ENCODE assay signal across 1 cellular context in the genomic region with DNA sequence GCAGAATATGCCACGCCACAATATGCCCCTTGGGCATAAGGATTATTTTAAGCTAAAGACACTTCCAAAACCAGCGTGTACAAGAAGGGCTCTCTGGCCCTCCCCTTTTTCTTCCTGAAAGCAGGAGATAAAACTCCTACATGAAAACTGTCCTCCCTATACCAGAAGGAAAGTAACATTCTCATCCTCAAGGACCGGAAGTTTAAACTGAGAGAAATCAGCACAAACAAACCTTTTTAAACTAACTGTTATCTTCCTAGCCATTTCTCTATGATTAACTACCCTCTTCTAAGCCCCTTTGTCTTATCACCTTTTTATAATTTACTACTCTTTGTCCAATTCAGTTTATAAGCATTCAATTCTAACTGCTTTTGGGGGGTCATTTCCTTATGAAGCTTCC.
TF ChIP-seq lines count a peak whose summit lies in the region.

No MANE protein-coding gene starts in this region.

TF ChIP-seq in K562, 482 proteins besides CTCF, POLR2A, EP300 and RAD21 (continued from another document):
- no peak for TF ChIP-seq BCLAF1 (IDR thresholded peaks at IDR 0.05; ENCODE audit: borderline replicate concordance in 1 of 2, control insufficient read depth in 1 of 2, low read depth in 2 of 2, low read length in 1 of 2)
- TF ChIP-seq, protein P1, sequence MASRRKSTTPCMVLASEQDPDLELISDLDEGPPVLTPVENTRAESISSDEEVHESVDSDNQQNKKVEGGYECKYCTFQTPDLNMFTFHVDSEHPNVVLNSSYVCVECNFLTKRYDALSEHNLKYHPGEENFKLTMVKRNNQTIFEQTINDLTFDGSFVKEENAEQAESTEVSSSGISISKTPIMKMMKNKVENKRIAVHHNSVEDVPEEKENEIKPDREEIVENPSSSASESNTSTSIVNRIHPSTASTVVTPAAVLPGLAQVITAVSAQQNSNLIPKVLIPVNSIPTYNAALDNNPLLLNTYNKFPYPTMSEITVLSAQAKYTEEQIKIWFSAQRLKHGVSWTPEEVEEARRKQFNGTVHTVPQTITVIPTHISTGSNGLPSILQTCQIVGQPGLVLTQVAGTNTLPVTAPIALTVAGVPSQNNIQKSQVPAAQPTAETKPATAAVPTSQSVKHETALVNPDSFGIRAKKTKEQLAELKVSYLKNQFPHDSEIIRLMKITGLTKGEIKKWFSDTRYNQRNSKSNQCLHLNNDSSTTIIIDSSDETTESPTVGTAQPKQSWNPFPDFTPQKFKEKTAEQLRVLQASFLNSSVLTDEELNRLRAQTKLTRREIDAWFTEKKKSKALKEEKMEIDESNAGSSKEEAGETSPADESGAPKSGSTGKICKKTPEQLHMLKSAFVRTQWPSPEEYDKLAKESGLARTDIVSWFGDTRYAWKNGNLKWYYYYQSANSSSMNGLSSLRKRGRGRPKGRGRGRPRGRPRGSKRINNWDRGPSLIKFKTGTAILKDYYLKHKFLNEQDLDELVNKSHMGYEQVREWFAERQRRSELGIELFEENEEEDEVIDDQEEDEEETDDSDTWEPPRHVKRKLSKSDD (conservative IDR thresholded peaks at IDR 0.05; ENCODE audit: low read length), result no peak
- peak; percentile 72 to 80 for TF ChIP-seq KDM1A (IDR thresholded peaks at IDR 0.05)
- no peak for TF ChIP-seq PRPF4 (IDR thresholded peaks at IDR 0.05; ENCODE audit: insufficient read depth, low read depth, low read length, poor library complexity, severe bottlenecking)
- TF ChIP-seq NBN (IDR thresholded peaks at IDR 0.05; ENCODE audit: low read depth), result no peak
- TF ChIP-seq, protein P2, sequence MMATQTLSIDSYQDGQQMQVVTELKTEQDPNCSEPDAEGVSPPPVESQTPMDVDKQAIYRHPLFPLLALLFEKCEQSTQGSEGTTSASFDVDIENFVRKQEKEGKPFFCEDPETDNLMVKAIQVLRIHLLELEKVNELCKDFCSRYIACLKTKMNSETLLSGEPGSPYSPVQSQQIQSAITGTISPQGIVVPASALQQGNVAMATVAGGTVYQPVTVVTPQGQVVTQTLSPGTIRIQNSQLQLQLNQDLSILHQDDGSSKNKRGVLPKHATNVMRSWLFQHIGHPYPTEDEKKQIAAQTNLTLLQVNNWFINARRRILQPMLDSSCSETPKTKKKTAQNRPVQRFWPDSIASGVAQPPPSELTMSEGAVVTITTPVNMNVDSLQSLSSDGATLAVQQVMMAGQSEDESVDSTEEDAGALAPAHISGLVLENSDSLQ (IDR thresholded peaks at IDR 0.05), result peak; percentile 50; the same call in 1 of the 2 replicates
- TF ChIP-seq ETV1 (tag; conservative IDR thresholded peaks at IDR 0.05; ENCODE audit: low read depth), result peak; percentile 56; the same call in 1 of the 2 replicates
- TF ChIP-seq TFE3 (CRISPR knock-in tag; IDR thresholded peaks at IDR 0.05), result no peak
- TF ChIP-seq ZNF282 (CRISPR knock-in tag; IDR thresholded peaks at IDR 0.05), result no peak
- TF ChIP-seq KDM4B (IDR thresholded peaks at IDR 0.05; ENCODE audit: borderline replicate concordance in 2 of 2, low read depth in 1 of 2), result no peak
- TF ChIP-seq SMARCC2 (IDR thresholded peaks at IDR 0.05; ENCODE audit: low read depth), result 0 out of 2 replicates have a peak, but pooled peaks have one; percentile 30
- no peak for TF ChIP-seq HNRNPK (IDR thresholded peaks at IDR 0.05; ENCODE audit: low read depth, low read length, poor library complexity, severe bottlenecking)
- TF ChIP-seq TEAD4 (IDR thresholded peaks at IDR 0.05; ENCODE audit: low read length), result peak; percentile 36; the same call in 1 of the 2 replicates
- TF ChIP-seq TEAD4 (CRISPR knock-in tag; IDR thresholded peaks at IDR 0.05; ENCODE audit: borderline replicate concordance), result no peak
- TF ChIP-seq PHB2 (IDR thresholded peaks at IDR 0.05; ENCODE audit: low read depth), result no peak
- TF ChIP-seq MCM2 (IDR thresholded peaks at IDR 0.05; ENCODE audit: low read depth), result no peak
- no peak for TF ChIP-seq ZNF830 (CRISPR knock-in tag; IDR thresholded peaks at IDR 0.05)
- TF ChIP-seq TCF7 (IDR thresholded peaks at IDR 0.05; ENCODE audit: borderline replicate concordance), result no peak
- TF ChIP-seq JUND (IDR thresholded peaks at IDR 0.05; ENCODE audit: borderline replicate concordance, low read depth, low read length), result peak; percentile 44; the same call in 1 of the 2 replicates
- TF ChIP-seq JUND (tag; IDR thresholded peaks at IDR 0.05; ENCODE audit: borderline replicate concordance, low read depth, low read length), result no peak
- TF ChIP-seq RHOXF2B (CRISPR knock-in tag; conservative IDR thresholded peaks at IDR 0.05), result no peak
- 0 out of 2 replicates have a peak, but pooled peaks have one; percentile 7 for TF ChIP-seq NFE2 (IDR thresholded peaks at IDR 0.05; ENCODE audit: low read depth)
- 0 out of 2 replicates have a peak, but pooled peaks have one; percentile 6 for TF ChIP-seq KLF16 (IDR thresholded peaks at IDR 0.05)
- no peak for TF ChIP-seq CCNT2 (IDR thresholded peaks at IDR 0.05; ENCODE audit: borderline replicate concordance, extremely low read depth, insufficient read length, low read depth, low read length)
- TF ChIP-seq RBM25 (IDR thresholded peaks at IDR 0.05; ENCODE audit: low read depth, low read length, severe bottlenecking), result no peak
- peak; percentile 48; the same call in 1 of the 2 replicates for TF ChIP-seq HMBOX1 (IDR thresholded peaks at IDR 0.05)
- peak; percentile 58 for TF ChIP-seq GABPA (tag; conservative IDR thresholded peaks at IDR 0.05; ENCODE audit: low read depth)
- TF ChIP-seq HDAC2 (IDR thresholded peaks at IDR 0.05), result 0 out of 2 replicates have a peak, but pooled peaks have one; percentile 31
- peak; percentile 35 for TF ChIP-seq FOSL1 (tag; conservative IDR thresholded peaks at IDR 0.05)
- peak; percentile 65 for TF ChIP-seq NCOR1 (IDR thresholded peaks at IDR 0.05)
- TF ChIP-seq, protein P3, sequence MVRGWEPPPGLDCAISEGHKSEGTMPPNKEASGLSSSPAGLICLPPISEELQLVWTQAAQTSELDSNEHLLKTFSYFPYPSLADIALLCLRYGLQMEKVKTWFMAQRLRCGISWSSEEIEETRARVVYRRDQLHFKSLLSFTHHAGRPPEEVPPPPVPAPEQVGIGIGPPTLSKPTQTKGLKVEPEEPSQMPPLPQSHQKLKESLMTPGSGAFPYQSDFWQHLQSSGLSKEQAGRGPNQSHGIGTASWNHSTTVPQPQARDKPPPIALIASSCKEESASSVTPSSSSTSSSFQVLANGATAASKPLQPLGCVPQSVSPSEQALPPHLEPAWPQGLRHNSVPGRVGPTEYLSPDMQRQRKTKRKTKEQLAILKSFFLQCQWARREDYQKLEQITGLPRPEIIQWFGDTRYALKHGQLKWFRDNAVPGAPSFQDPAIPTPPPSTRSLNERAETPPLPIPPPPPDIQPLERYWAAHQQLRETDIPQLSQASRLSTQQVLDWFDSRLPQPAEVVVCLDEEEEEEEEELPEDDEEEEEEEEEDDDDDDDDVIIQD (CRISPR knock-in tag; IDR thresholded peaks at IDR 0.05), result no peak
- TF ChIP-seq ZBED1 (IDR thresholded peaks at IDR 0.05), result no peak
- no peak for TF ChIP-seq ZNF232 (CRISPR knock-in tag; IDR thresholded peaks at IDR 0.05)
